ENCODE assay signal across 8 cellular contexts in genomic region chr9:129609486-129610192, GRCh38. TPM values are rescaled to one million over a fixed set of nuclear protein-coding genes. Genes with fewer than 3 reads are reported as not detected.
DNase-seq lines count a peak whose midpoint lies in the region; ATAC-seq and TF ChIP-seq lines count a peak whose summit lies in the region.

No MANE protein-coding gene starts in this region.

- peak; percentile 79 for DNase-seq in GM13976 (ENCODE audit: low spot score)
- peak; percentile 59 for DNase-seq in T-helper 9 cell
- no peak for DNase-seq in mammary epithelial cell
- no peak for DNase-seq in substantia nigra (lab: John Stamatoyannopoulos, UW)
- DNase-seq in NK-92 treated with Interleukin-12 subunit alpha and Interleukin-12 subunit beta, amount 100 ng/mL, for 24 hours (lab: John Stamatoyannopoulos, UW) = no peak
- no peak for DNase-seq in nucleus accumbens (lab: John Stamatoyannopoulos, UW)

- H3K27ac ChIP-seq in mammary epithelial cell (ENCODE audit: insufficient read depth, low read depth, low read length) = no peak overlapping the region
- H3K27ac ChIP-seq in liver (ENCODE audit: low read depth in 1 of 2, low read length in 2 of 2) = peak overlapping the region; percentile 74 to 78
- H3K27ac ChIP-seq in substantia nigra (ENCODE audit: low read depth, low read length, poor library complexity, severe bottlenecking) = peak overlapping the region; percentile 5

- H3K27me3 ChIP-seq in mammary epithelial cell (ENCODE audit: insufficient read depth, low read length) = no peaks in the 10 kb centered on the region
- H3K27me3 ChIP-seq in liver (ENCODE audit: control insufficient read depth in 4 of 4, insufficient read depth in 4 of 4, low read length in 3 of 4) = no peaks in the 10 kb centered on the region

- peak overlapping the region in 1 of 3 experiments; percentile 23 for H3K4me3 ChIP-seq in mammary epithelial cell (replicated peaks in 1 of 3; ENCODE audit: insufficient read depth in 1 of 3, low read depth in 2 of 3, low read length in 3 of 3)
- H3K4me3 ChIP-seq in liver (ENCODE audit: low read depth in 1 of 3, low read length in 3 of 3) = peak overlapping the region in 1 of 3 donors; percentile 63

- intact Hi-C loops in mammary epithelial cell (cut with micrococcal nuclease) = loop anchor here (1.0 to 5.0 kb wide), 6 partner anchors 112 to 617 kb away; no protein-coding TSS in a partner anchor

- H3K36me3 ChIP-seq in mammary epithelial cell (ENCODE audit: insufficient read depth, low read length) = no peaks in the 10 kb centered on the region
- no peaks in the 10 kb centered on the region for H3K36me3 ChIP-seq in liver (ENCODE audit: control insufficient read depth in 4 of 4, insufficient read depth in 3 of 4, low read depth in 1 of 4, low read length in 3 of 4)

- BruUV-seq in mammary epithelial cell (replicated peaks; lab: Mats Ljungman, UMichigan) = no TSS peak

- H3K4me1 ChIP-seq in mammary epithelial cell (ENCODE audit: insufficient read depth, low read length) = peaks cover 22% of the 10 kb centered on the region
- H3K4me1 ChIP-seq in liver (ENCODE audit: control insufficient read depth in 4 of 4, insufficient read depth in 4 of 4, low read length in 3 of 4) = peaks cover 10 to 33% (median 22%) of the 10 kb centered on the region in 4 donors

- H3K9me3 ChIP-seq in mammary epithelial cell (replicated peaks; ENCODE audit: insufficient read depth, low read length) (no peaks in the 10 kb centered on the region), liver (ENCODE audit: control insufficient read depth in 4 of 4, low read length in 3 of 4) (no peaks in the 10 kb centered on the region)

- TF ChIP-seq CTCF in GM13976 (IDR thresholded peaks at IDR 0.05; ENCODE audit: borderline replicate concordance, control extremely low read depth, extremely low read depth, insufficient read depth, missing control alignments) = no peak
- no peak for TF ChIP-seq CTCF in mammary epithelial cell (conservative IDR thresholded peaks at IDR 0.05 in 1 of 2, IDR thresholded peaks at IDR 0.05 in 1 of 2; ENCODE audit: extremely low read depth in 1 of 2, insufficient read depth in 1 of 2, low read depth in 1 of 2, low read length in 2 of 2)
- TF ChIP-seq CTCF in liver (IDR thresholded peaks at IDR 0.05; ENCODE audit: low read depth, low read length, missing input control) = no peak

- in situ Hi-C loops in GM13976 (cut with MboI; ENCODE audit: low sequenced_read_pairs, unreplicated experiment) = loop anchor here (10.0 kb wide), 1 partner anchor 475 kb away; no protein-coding TSS in a partner anchor
- in situ Hi-C loops in mammary epithelial cell (cut with MboI; ENCODE audit: low sequenced_read_pairs in 2 of 2) = loop anchor here in 1 of 2 donors (5.0 to 25.0 kb wide), 3 partner anchors 272 to 477 kb away; partner anchors contain the start of gene IER5L

- dilution Hi-C loops in mammary epithelial cell (cut with HindIII; ENCODE audit: low sequenced_read_pairs) = loop anchor here (25.0 kb wide), 1 partner anchor 272 kb away; no protein-coding TSS in a partner anchor

- peak overlapping the region; percentile 45 for H2AFZ ChIP-seq in mammary epithelial cell (ENCODE audit: low read depth, low read length)

- no peaks in the 10 kb centered on the region for H4K20me1 ChIP-seq in mammary epithelial cell (ENCODE audit: insufficient read depth, low read length)

- no peaks in the 10 kb centered on the region for H3K79me2 ChIP-seq in mammary epithelial cell (ENCODE audit: insufficient read depth, low read length)

- TF ChIP-seq RAD21 in liver (IDR thresholded peaks at IDR 0.05) = no peak

- WGBS in mammary epithelial cell (ENCODE audit: low coverage, missing lambda C conversion rate) = 25% methylated on average over 9 of the region's 30 CpGs
- WGBS in liver = 27% methylated on average over 28 of the region's 30 CpGs

- H3K9ac ChIP-seq in mammary epithelial cell (ENCODE audit: insufficient read depth, low read length) (no peak overlapping the region), liver (ENCODE audit: low read depth in 1 of 2, low read length in 2 of 2) (peak overlapping the region; percentile 18 to 41)

- ATAC-seq in GM21825 (IDR thresholded peaks at IDR 0.05; ENCODE audit: unreplicated experiment) = no peak

- peak overlapping the region; percentile 65 for H3K4me2 ChIP-seq in mammary epithelial cell (ENCODE audit: insufficient read depth, low read depth, low read length)

- CTCF ChIA-PET in mammary epithelial cell (lab: Charles Lee; ENCODE audit: low non-redundant PET) = no interaction called here

TF ChIP-seq in liver, 16 proteins besides CTCF, POLR2A, EP300 and RAD21:
- TF ChIP-seq ZBTB33 (IDR thresholded peaks at IDR 0.05) (no peak), TAF1 (conservative IDR thresholded peaks at IDR 0.05) (no peak), EGR1 (IDR thresholded peaks at IDR 0.05; ENCODE audit: low read depth in 2 of 2) (no peak), SP1 (IDR thresholded peaks at IDR 0.05) (no peak), FOXA2 (IDR thresholded peaks at IDR 0.05) (no peak), FOXA1 (IDR thresholded peaks at IDR 0.05) (no peak), RXRA (IDR thresholded peaks at IDR 0.05) (no peak), JUND (IDR thresholded peaks at IDR 0.05) (no peak), YY1 (IDR thresholded peaks at IDR 0.05) (no peak), HNF4G (IDR thresholded peaks at IDR 0.05) (no peak), GABPA (IDR thresholded peaks at IDR 0.05 in 1 of 2, conservative IDR thresholded peaks at IDR 0.05 in 1 of 2) (no peak), NR2F2 (IDR thresholded peaks at IDR 0.05) (no peak)

RNA-seq across cellular contexts. Expression of gene C9orf50, which starts 11.3 kb away (rescaled TPM):
- total RNA-seq in mammary epithelial cell (not detected), liver (under 1 TPM in 1 of 2 donors, not detected in 1; 0.23 TPM)
- polyA plus RNA-seq in mammary epithelial cell (not detected), liver (not detected)
- not detected for polyA minus RNA-seq in mammary epithelial cell

RNA-seq across cellular contexts. Expression of gene NTMT1, which starts 16.3 kb away (rescaled TPM):
- 10 to 100 TPM; 15.0 to 44.6 TPM for total RNA-seq in mammary epithelial cell
- polyA plus RNA-seq in mammary epithelial cell = 59.9 TPM
- polyA minus RNA-seq in mammary epithelial cell = 49.3 TPM
- total RNA-seq in liver = 10 to 100 TPM; 13.1 to 17.7 TPM
- polyA plus RNA-seq in liver = 10 to 100 TPM; 34.8 to 42.5 TPM

RNA-seq across cellular contexts. Expression of gene ASB6, which starts 32.3 kb away (rescaled TPM):
- total RNA-seq in mammary epithelial cell (10 to 100 TPM; 21.4 to 28.2 TPM), liver (1 to 10 TPM; 6.0 to 8.4 TPM)
- polyA plus RNA-seq in mammary epithelial cell (25.2 TPM), liver (1 to 10 TPM; 3.4 to 6.3 TPM)
- 8.7 TPM for polyA minus RNA-seq in mammary epithelial cell

RNA-seq across cellular contexts. Expression of gene PRRX2, which starts 55.8 kb away (rescaled TPM):
- total RNA-seq in mammary epithelial cell (under 1 TPM in 1 of 2 donors, not detected in 1; 0.33 TPM), liver (under 1 TPM in 1 of 2 donors, not detected in 1; 0.08 TPM)
- polyA plus RNA-seq in mammary epithelial cell (not detected), liver (under 1 TPM in 1 of 2 donors, not detected in 1; 0.03 TPM)
- not detected for polyA minus RNA-seq in mammary epithelial cell

Comparison
In these comparisons a context has a peak if more than half of its experiments do, and no peak if none do; other contexts are left out.
1. DNase-seq: peak in GM13976 (single experiment) and T-helper 9 cell (single experiment); none in mammary epithelial cell (single experiment), substantia nigra (0 of 49), NK-92 treated with Interleukin-12 subunit alpha and Interleukin-12 subunit beta, amount 100 ng/mL, for 24 hours (single experiment) and nucleus accumbens (0 of 56).